Comparison of ENCODE assay signal across 21 cellular contexts in genomic region chr2:31075936-31076590, GRCh38.
A peak's percentile ranks its signal among the peaks of the same experiment; 100 is the strongest.
DNase-seq lines count a peak whose midpoint lies in the region; ATAC-seq, FAIRE-seq and TF ChIP-seq lines count a peak whose summit lies in the region.
"Had no signal": no experiment of that assay in that cellular context is flagged by ENCODE, and none has a peak within 500 bp of the region (broad histone marks: within the 10 kb centered on the region; RNA-seq: fewer than 3 reads in every experiment).

No MANE protein-coding gene starts in this region.

- H3K27ac ChIP-seq in H1 (ENCODE audit: low read depth, low read length) (no peak overlapping the region), keratinocyte (ENCODE audit: control insufficient read depth, insufficient read depth, low read length) (peak overlapping the region; percentile 34), GM23338 (ENCODE audit: low read depth) (no peak overlapping the region)
- H3K27ac ChIP-seq: C4-2B, colonic mucosa had no signal

- H3K9me2 ChIP-seq in GM23338 (ENCODE audit: insufficient read depth), result no peaks in the 10 kb centered on the region

- H2BK5ac ChIP-seq in H1 (ENCODE audit: low read depth, low read length), result no peak overlapping the region

- no peak for TF ChIP-seq EP300 in H1 (IDR thresholded peaks at IDR 0.05; ENCODE audit: borderline replicate concordance in 1 of 2, low read depth in 2 of 2, low read length in 2 of 2)

- no peak overlapping the region for H4K8ac ChIP-seq in H1 (ENCODE audit: extremely low read depth, insufficient read depth, low read length)

- H3K14ac ChIP-seq in H1 (ENCODE audit: insufficient read length), result no peak overlapping the region

- FAIRE-seq in RCC 7860 (lab: Jason Lieb, UNC) (no peak), H1 (lab: Jason Lieb, UNC) (no peak), keratinocyte (lab: Jason Lieb, UNC) (peak; percentile 92)
- FAIRE-seq: D721Med had no signal

- no peaks in the 10 kb centered on the region for H3F3A ChIP-seq in GM23338 (replicated peaks; ENCODE audit: low read depth)

- peaks cover 0 to 8% (median 3%) of the 10 kb centered on the region in 4 experiments; a peak in 4 of 7 replicates for H3K4me1 ChIP-seq in H1 (replicated peaks in 1 of 4; ENCODE audit: control insufficient read depth in 3 of 4, insufficient read depth in 4 of 4, low read length in 3 of 4)
- peaks cover 7% of the 10 kb centered on the region for H3K4me1 ChIP-seq in keratinocyte (ENCODE audit: control insufficient read depth, extremely low read depth, insufficient read depth, low read length)
- H3K4me1 ChIP-seq in GM23338 (ENCODE audit: insufficient read depth), result peaks cover 12% of the 10 kb centered on the region
- H3K4me1 ChIP-seq: colonic mucosa had no signal

- H3K23me2 ChIP-seq in H1 (ENCODE audit: low read depth, low read length), result no peaks in the 10 kb centered on the region; the same call in 1 of the 2 replicates

- no peak overlapping the region for H3K9ac ChIP-seq in H1 (replicated peaks in 1 of 4; ENCODE audit: extremely low read depth in 1 of 4, low read depth in 3 of 4, low read length in 3 of 4)
- no peak overlapping the region for H3K9ac ChIP-seq in keratinocyte (ENCODE audit: control insufficient read depth, extremely low read depth, insufficient read depth, low read length)

- H3K9me3 ChIP-seq in H1 (ENCODE audit: insufficient read depth in 2 of 2, low read depth in 1 of 2, low read length in 1 of 2) (no peaks in the 10 kb centered on the region), keratinocyte (ENCODE audit: control insufficient read depth, low read depth, low read length) (no peaks in the 10 kb centered on the region)
- H3K9me3 ChIP-seq: colonic mucosa had no signal

- H2AFZ ChIP-seq in H1 (ENCODE audit: low read length) (no peak overlapping the region), keratinocyte (ENCODE audit: control insufficient read depth, low read length) (no peak overlapping the region), GM23338 (no peak overlapping the region)

- TF ChIP-seq POLR2A in H1 (IDR thresholded peaks at IDR 0.05; ENCODE audit: control extremely low read depth in 1 of 2, low read depth in 2 of 2, low read length in 2 of 2), result no peak

- in situ Hi-C loops in Caki2 (cut with HindIII; ENCODE audit: low pct_unique_long_range_greater_than_20kb, low sequenced_read_pairs), result no loop called here

- no peaks in the 10 kb centered on the region for H3K36me3 Mint-ChIP-seq in GM23338 (ENCODE audit: low read depth)
- H3K36me3 Mint-ChIP-seq: activated naive CD4-positive, alpha-beta T cell treated with anti-CD3 and anti-CD28 coated beads, Interleukin-2, amount 50 U/mL, for 72 hours; stimulated activated effector memory CD8-positive, alpha-beta T cell treated with anti-CD3 and anti-CD28 coated beads, Interleukin-12 subunit alpha, Interleukin-12 subunit beta, amount 100 ng/mL, for 72 hours had no signal

- H2BK12ac ChIP-seq in H1 (ENCODE audit: low read depth, low read length), result no peak overlapping the region

- no peak for ATAC-seq in GM23338
- ATAC-seq: activated naive CD4-positive, alpha-beta T cell treated with anti-CD3 and anti-CD28 coated beads, Interleukin-2, amount 50 U/mL, for 72 hours; stimulated activated effector memory CD8-positive, alpha-beta T cell treated with anti-CD3 and anti-CD28 coated beads, Interleukin-12 subunit alpha, Interleukin-12 subunit beta, amount 100 ng/mL, for 72 hours had no signal

- DNase-seq in Caki2 (ENCODE audit: low read depth) (peak; percentile 26), RCC 7860 (ENCODE audit: low spot score) (peak; percentile 53), H1 (ENCODE audit: low read depth in 1 of 2, low spot score in 2 of 2) (peak in 1 of 2 experiments; percentile 20), keratinocyte (ENCODE audit: low read depth, low spot score) (peak; percentile 84), GM23338 (ENCODE audit: low spot score) (no peak), putamen (ENCODE audit: low spot score) (no peak), NCI-H1417 (lab: John Stamatoyannopoulos, UW) (no peak), NCI-H446 (lab: John Stamatoyannopoulos, UW) (no peak)
- DNase-seq: activated CD4-positive, alpha-beta T cell treated with anti-CD3 and anti-CD28 coated beads for 4 hours; colonic mucosa; endodermal cell; Karpas-422; NCI-H187; nephron progenitor cell; SHP77 treated with DMSO at 0.1 percent for 48 hours; stimulated activated CD4-positive, alpha-beta T cell treated with anti-CD3 and anti-CD28 coated beads, Interleukin-1b, Interleukin-23, amount 100 ng/mL, for 48 hours; T-helper 1 cell had no signal

- TF ChIP-seq RAD21 in H1 (IDR thresholded peaks at IDR 0.05 in 1 of 2, conservative IDR thresholded peaks at IDR 0.05 in 1 of 2; ENCODE audit: low read depth in 2 of 2, low read length in 2 of 2), result no peak

- no peak overlapping the region for H3K23ac ChIP-seq in H1 (ENCODE audit: insufficient read length)

- H4K91ac ChIP-seq in H1 (replicated peaks; ENCODE audit: insufficient read length, low read length), result peak overlapping the region; percentile 27

- H3K9me1 ChIP-seq in keratinocyte (ENCODE audit: control insufficient read depth, extremely low read depth, insufficient read depth, low read length), result no peaks in the 10 kb centered on the region

- H3K4me3 Mint-ChIP-seq in GM23338, result no peak overlapping the region
- H3K4me3 Mint-ChIP-seq: endodermal cell; nephron progenitor cell; stimulated activated effector memory CD8-positive, alpha-beta T cell treated with anti-CD3 and anti-CD28 coated beads, Interleukin-12 subunit alpha, Interleukin-12 subunit beta, amount 100 ng/mL, for 72 hours had no signal

- no peaks in the 10 kb centered on the region for H3K79me2 ChIP-seq in H1 (ENCODE audit: control insufficient read depth in 1 of 2, insufficient read depth in 2 of 2, low read length in 2 of 2)
- H3K79me2 ChIP-seq in keratinocyte (ENCODE audit: control insufficient read depth, insufficient read depth, low read length), result peaks cover 5% of the 10 kb centered on the region
- no peaks in the 10 kb centered on the region for H3K79me2 ChIP-seq in GM23338 (replicated peaks; ENCODE audit: insufficient read depth)

- dilution Hi-C loops in keratinocyte (cut with MboI; ENCODE audit: extremely low pct_ligation_motif_present, low sequenced_read_pairs), result no loop called here

- H3K27ac Mint-ChIP-seq in GM23338, result no peak overlapping the region
- H3K27ac Mint-ChIP-seq: activated naive CD4-positive, alpha-beta T cell treated with anti-CD3 and anti-CD28 coated beads, Interleukin-2, amount 50 U/mL, for 72 hours; endodermal cell; nephron progenitor cell; stimulated activated effector memory CD8-positive, alpha-beta T cell treated with anti-CD3 and anti-CD28 coated beads, Interleukin-12 subunit alpha, Interleukin-12 subunit beta, amount 100 ng/mL, for 72 hours had no signal

- TF ChIP-seq CTCF in H1 (IDR thresholded peaks at IDR 0.05; ENCODE audit: control extremely low read depth in 1 of 3, insufficient read depth in 1 of 3, low read depth in 1 of 3, low read length in 3 of 3) (no peak), keratinocyte (optimal IDR thresholded peaks at IDR 0.05 in 1 of 3, IDR thresholded peaks at IDR 0.05 in 1 of 3, conservative IDR thresholded peaks at IDR 0.05 in 1 of 3; ENCODE audit: extremely low read depth in 1 of 3, insufficient read depth in 2 of 3, low read length in 3 of 3) (peak in 1 of 3 experiments; percentile 4), GM23338 (conservative IDR thresholded peaks at IDR 0.05; ENCODE audit: low read depth in 2 of 2) (no peak)

- H2BK20ac ChIP-seq in H1 (ENCODE audit: low read length), result no peak overlapping the region

- H3K56ac ChIP-seq in H1 (replicated peaks; ENCODE audit: insufficient read length, low read depth, low read length), result no peak overlapping the region

- no peak overlapping the region for H2BK15ac ChIP-seq in H1 (ENCODE audit: low read length)

- H3K18ac ChIP-seq in H1 (ENCODE audit: extremely low read depth, low read length), result no peak overlapping the region

- no peak overlapping the region for H2BK120ac ChIP-seq in H1 (replicated peaks; ENCODE audit: low read depth, low read length)

- H3K27me3 Mint-ChIP-seq in GM23338 (ENCODE audit: insufficient read depth, low read depth, poor library complexity), result no peaks in the 10 kb centered on the region

- CTCF ChIA-PET in H1 (lab: Charles Lee; ENCODE audit: partially characterized antibody), result interaction anchor here (0.8 to 1.4 kb wide), 4 partner anchors 11 to 213 kb away, joined by 3 to 6 read pairs (median 4); no protein-coding TSS in a partner anchor

- peaks cover 18% of the 10 kb centered on the region for H3K4me1 Mint-ChIP-seq in GM23338
- H3K4me1 Mint-ChIP-seq: endodermal cell had no signal

- H4K5ac ChIP-seq in H1 (ENCODE audit: insufficient read length, low read depth, low read length), result no peak overlapping the region

- H3K4me2 ChIP-seq in H1 (ENCODE audit: insufficient read depth in 1 of 2, low read depth in 2 of 2, low read length in 2 of 2), result no peak overlapping the region
- H3K4me2 ChIP-seq in keratinocyte (ENCODE audit: control insufficient read depth, extremely low read depth, insufficient read depth, low read depth, low read length), result no peak overlapping the region
- no peak overlapping the region for H3K4me2 ChIP-seq in GM23338

- H4K20me1 ChIP-seq in H1 (replicated peaks in 1 of 2; ENCODE audit: control insufficient read depth in 1 of 2, insufficient read depth in 2 of 2, low read length in 2 of 2) (no peaks in the 10 kb centered on the region), keratinocyte (ENCODE audit: control insufficient read depth, extremely low read depth, insufficient read depth, low read length) (no peaks in the 10 kb centered on the region), GM23338 (replicated peaks; ENCODE audit: insufficient read depth) (no peaks in the 10 kb centered on the region)

- H3K36me3 ChIP-seq in H1 (ENCODE audit: control insufficient read depth in 2 of 4, insufficient read depth in 4 of 4, low read length in 3 of 4) (no peaks in the 10 kb centered on the region), keratinocyte (ENCODE audit: control insufficient read depth in 2 of 2, extremely low read depth in 1 of 2, insufficient read depth in 2 of 2, low read length in 2 of 2) (no peaks in the 10 kb centered on the region), GM23338 (ENCODE audit: insufficient read depth) (no peaks in the 10 kb centered on the region)
- H3K36me3 ChIP-seq: colonic mucosa had no signal

- H3K27me3 ChIP-seq in H1 (replicated peaks in 1 of 4; ENCODE audit: control insufficient read depth in 3 of 4, extremely low read depth in 1 of 4, insufficient read depth in 3 of 4, low read length in 3 of 4) (0 out of 7 replicates have a peak, but pooled peaks cover 0 to 2% (median 0%) of the 10 kb centered on the region in 4 experiments), keratinocyte (ENCODE audit: control insufficient read depth, extremely low read depth, insufficient read depth, low read length) (no peaks in the 10 kb centered on the region), GM23338 (ENCODE audit: insufficient read depth) (no peaks in the 10 kb centered on the region)
- H3K27me3 ChIP-seq: colonic mucosa had no signal

- H3K4ac ChIP-seq in H1 (replicated peaks; ENCODE audit: insufficient read length, low read depth, low read length), result no peak overlapping the region

- 87% methylated on average over 6 of the region's 6 CpGs; no CpG with 5 or more reads in 1 of the 2 experiments for WGBS in H1 (ENCODE audit: extremely low coverage in 1 of 2, insufficient coverage in 1 of 2, insufficient read length in 1 of 2, insufficient replicate concordance in 2 of 2, low coverage in 1 of 2, low lambda C conversion rate in 2 of 2, missing lambda C conversion rate in 1 of 2), 2 experiments

- H3K4me3 ChIP-seq in H1 (ENCODE audit: extremely low read depth in 1 of 4, insufficient read depth in 2 of 4, low read depth in 3 of 4, low read length in 4 of 4), result no peak overlapping the region
- no peak overlapping the region for H3K4me3 ChIP-seq in keratinocyte (ENCODE audit: control insufficient read depth in 2 of 3, extremely low read depth in 1 of 3, insufficient read depth in 2 of 3, low read depth in 1 of 3, low read length in 3 of 3)
- no peak overlapping the region for H3K4me3 ChIP-seq in GM23338
- H3K4me3 ChIP-seq: colonic mucosa had no signal

- H3K79me1 ChIP-seq in H1 (ENCODE audit: low read depth, low read length), result no peaks in the 10 kb centered on the region

- POLR2A ChIA-PET in H1 (lab: Charles Lee; ENCODE audit: partially characterized antibody), result no interaction called here

- no peaks in the 10 kb centered on the region for H3K9me3 Mint-ChIP-seq in GM23338
- H3K9me3 Mint-ChIP-seq: activated naive CD4-positive, alpha-beta T cell treated with anti-CD3 and anti-CD28 coated beads, Interleukin-2, amount 50 U/mL, for 72 hours; endodermal cell; nephron progenitor cell; stimulated activated effector memory CD8-positive, alpha-beta T cell treated with anti-CD3 and anti-CD28 coated beads, Interleukin-12 subunit alpha, Interleukin-12 subunit beta, amount 100 ng/mL, for 72 hours had no signal

- no peak overlapping the region for H2AK5ac ChIP-seq in H1 (ENCODE audit: low read depth, low read length)

Comparison
In these comparisons a context has a peak if more than half of its experiments do, and no peak if none do; other contexts are left out.
1. DNase-seq: peak in Caki2 (single experiment), RCC 7860 (single experiment) and keratinocyte (single experiment); none in GM23338 (single experiment), putamen (single experiment), NCI-H1417 (0 of 3) and NCI-H446 (0 of 2).